In genomic region chr10:53537508-53537907, GRCh38 we compare ENCODE assay signal across 20 cellular contexts.
"Had no signal": no experiment of that assay in that cellular context is flagged by ENCODE, and none has a peak within 500 bp of the region (broad histone marks: within the 10 kb centered on the region; RNA-seq: fewer than 3 reads in every experiment).

No MANE protein-coding gene starts in this region.

- DNase-seq: activated CD4-positive, alpha-beta T cell treated with anti-CD3 and anti-CD28 coated beads, Interleukin-2, amount 10 ng/mL, durations not matched to agents 7 days and 5 days; activated CD8-positive, alpha-beta T cell treated with anti-CD3 and anti-CD28 coated beads for 36 hours; activated gamma-delta T cell treated with Interleukin-2 at 50 U/mL for 16 hours; activated T-cell treated with anti-CD3 and anti-CD28 coated beads, Interleukin-2, amount 50 U/mL, for 1 hour; aorta; central memory CD4-positive, alpha-beta T cell; dorsolateral prefrontal cortex; foreskin fibroblast; heart right ventricle; left colon; natural killer cell; stimulated activated CD4-positive, alpha-beta T cell treated with anti-CD3 and anti-CD28 coated beads, Interleukin-4, amount 100 ng/mL, for 4 hours; stimulated activated naive CD8-positive, alpha-beta T cell treated with anti-CD3 and anti-CD28 coated beads, Interleukin-15, Interleukin-2, amounts not matched to agents 100 U/mL and 50 U/mL, for 24 hours; SW 1271; upper lobe of right lung had no signal

- FAIRE-seq: colon, keratinocyte had no signal

- H3K9me3 ChIP-seq: heart right ventricle, upper lobe of right lung had no signal

- ATAC-seq: activated CD8-positive, alpha-beta T cell treated with anti-CD3 and anti-CD28 coated beads for 36 hours; activated naive CD4-positive, alpha-beta T cell treated with anti-CD3 and anti-CD28 coated beads, Interleukin-2, amount 50 U/mL, for 72 hours; heart right ventricle; left colon; natural killer cell; stimulated activated naive CD8-positive, alpha-beta T cell treated with anti-CD3 and anti-CD28 coated beads, Interleukin-15, Interleukin-2, amounts not matched to agents 100 U/mL and 50 U/mL, for 24 hours; upper lobe of right lung had no signal

- H3K4me1 ChIP-seq: heart right ventricle, upper lobe of right lung had no signal

- H3K4me3 ChIP-seq: dorsolateral prefrontal cortex, heart right ventricle, lung, upper lobe of right lung had no signal

- H3K36me3 ChIP-seq: heart right ventricle, upper lobe of right lung had no signal

- H3K27me3 ChIP-seq: dorsolateral prefrontal cortex, heart right ventricle, upper lobe of right lung had no signal

- H3K27ac ChIP-seq: dorsolateral prefrontal cortex, epithelial cell of prostate, heart right ventricle, upper lobe of right lung had no signal
